22 cellular contexts compared by ENCODE assay signal in genomic region chr6:25402125-25402524, GRCh38.
"Had no signal": no experiment of that assay in that cellular context is flagged by ENCODE, and none has a peak within 500 bp of the region (broad histone marks: within the 10 kb centered on the region; RNA-seq: fewer than 3 reads in every experiment).

No MANE protein-coding gene starts in this region.

- ATAC-seq: K562, Right ventricle myocardium inferior, SK-N-SH treated with all-trans-retinoic acid at 6 μM for 48 hours had no signal

- H3K4me1 ChIP-seq: SJCRH30 had no signal

- H3K4me3 ChIP-seq: K562, MG63, PC-9, Peyer's patch, SJCRH30 had no signal

- H3K4me3 Mint-ChIP-seq: IgD-negative memory B cell had no signal

- H3K4me2 ChIP-seq: PC-9 had no signal

- H3K9me3 ChIP-seq: MG63, Peyer's patch, SJCRH30 had no signal

- H2AFZ ChIP-seq: PC-9 had no signal

- H3K36me3 Mint-ChIP-seq: IgD-negative memory B cell had no signal

- DNase-seq: MG63, NCI-H1092 treated with DMSO at 0.1 percent for 48 hours, NCI-H1436, NCI-H187, NCI-H2029, NCI-H2081 treated with DMSO at 0.1 percent for 48 hours, NCI-H2171, NCI-H226, NCI-H446, NCI-H510A, NCI-H69, NCI-H774, OCI-M1, PC-9, Peyer's patch, SHP77 treated with DMSO at 0.1 percent for 48 hours, SJCRH30 had no signal

- H3K27ac ChIP-seq: HL-60, PC-9, Peyer's patch, SJCRH30 had no signal

- H3K36me3 ChIP-seq: MG63, Peyer's patch, SJCRH30 had no signal

- H3K27me3 ChIP-seq: MG63, Peyer's patch, SJCRH30 had no signal

- H3K27me3 Mint-ChIP-seq: IgD-negative memory B cell had no signal

- H3K27ac Mint-ChIP-seq: IgD-negative memory B cell had no signal

- H3K9me3 Mint-ChIP-seq: IgD-negative memory B cell had no signal
